Comparison of ENCODE assay signal across 8 cellular contexts in the genomic region with DNA sequence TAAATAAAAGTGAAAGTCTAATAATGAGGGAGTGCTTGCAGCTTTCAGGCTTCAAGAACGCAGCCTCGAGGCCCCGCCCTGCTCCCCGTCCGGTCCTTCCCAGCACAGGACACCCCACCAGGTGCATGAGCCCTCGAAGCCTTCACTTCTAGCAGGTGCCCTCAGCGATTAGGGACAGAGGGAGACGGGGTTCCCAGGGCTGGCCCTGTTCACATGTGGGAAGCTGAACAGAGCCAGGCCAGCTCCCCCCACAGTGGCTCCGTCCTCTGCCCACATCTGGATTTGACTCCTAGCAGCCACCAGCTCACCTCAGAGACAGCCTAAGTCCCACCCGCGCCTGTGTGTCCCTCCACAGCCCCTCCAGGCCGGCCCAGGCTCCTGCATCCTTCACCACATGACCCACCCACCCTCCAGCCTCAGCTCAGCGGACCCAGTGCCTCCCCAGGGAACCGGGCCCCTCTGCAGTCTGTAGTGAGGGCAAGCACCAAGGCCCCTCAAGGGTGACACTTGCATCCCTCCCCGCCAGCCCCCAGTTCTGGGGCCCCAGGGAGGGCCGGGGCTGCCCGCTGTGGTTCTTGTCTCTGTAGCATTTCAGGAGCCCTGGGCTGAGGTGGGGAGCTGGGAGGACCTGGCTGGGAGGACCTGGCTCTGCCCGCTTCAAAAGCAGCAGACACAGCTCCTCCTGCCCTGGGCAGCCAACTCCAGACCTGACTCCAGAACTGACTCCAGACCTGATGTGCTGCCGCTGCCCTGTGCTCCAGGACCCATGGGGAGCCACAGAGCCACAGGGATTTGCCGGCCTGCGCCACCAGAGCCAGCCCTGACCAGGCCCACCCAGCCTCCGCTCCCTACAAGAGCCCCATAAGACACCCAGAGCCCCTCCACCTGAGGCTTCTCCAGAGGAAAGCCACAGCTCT. TPM values are rescaled to one million over a fixed set of nuclear protein-coding genes. Genes with fewer than 3 reads are reported as not detected.
DNase-seq lines count a peak whose midpoint lies in the region; ATAC-seq and TF ChIP-seq lines count a peak whose summit lies in the region.

No MANE protein-coding gene starts in this region.

- no peaks in the 10 kb centered on the region for H3K9me2 ChIP-seq in PC-9 (ENCODE audit: insufficient read depth)

- intact Hi-C loops in CD8-positive, alpha-beta T cell (cut with DNase I, micrococcal nuclease), result loop anchor here (5.0 kb wide), 2 partner anchors 34 to 61 kb away; partner anchors contain the start of gene POLR2E (in 1 of the 2)
- intact Hi-C loops in PC-9 (cut with micrococcal nuclease; ENCODE audit: unreplicated experiment), result loop anchor here (5.0 kb wide), 1 partner anchor 34 kb away; the partner anchor contains the start of gene POLR2E
- intact Hi-C loops in mammary epithelial cell (cut with micrococcal nuclease), result loop anchor here (5.0 kb wide), 1 partner anchor 41 kb away; the partner anchor contains the start of gene SBNO2
- intact Hi-C loops in transverse colon (cut with DNase I; ENCODE audit: low total_unique reads), result no loop called here

- peak overlapping the region; percentile 84 for H3K4me3 Mint-ChIP-seq in CD8-positive, alpha-beta T cell

- ATAC-seq in CD8-positive, alpha-beta T cell, result no peak
- ATAC-seq in HG03520 (IDR thresholded peaks at IDR 0.05; ENCODE audit: unreplicated experiment), result no peak

- POLR2A ChIA-PET in CD8-positive, alpha-beta T cell (lab: Charles Lee), result interaction anchor here (0.6 to 2.4 kb wide), 13 partner anchors 13 to 138 kb away, joined by 3 to 10 read pairs (median 3); partner anchors contain the start of genes ARHGAP45, CIRBP, GPX4 and RNU6-2
- POLR2A ChIA-PET in PC-9 (lab: Charles Lee; ENCODE audit: unreplicated experiment), result interaction anchor here (0.7 kb wide), 1 partner anchor 28 kb away, joined by 3 read pairs; no protein-coding TSS in a partner anchor

- CTCF ChIA-PET in CD8-positive, alpha-beta T cell (lab: Charles Lee), result interaction anchor here (1.2 to 4.0 kb wide), 3 partner anchors 18 to 113 kb away, joined by 4 to 23 read pairs (median 5); no protein-coding TSS in a partner anchor
- CTCF ChIA-PET in PC-9 (lab: Charles Lee), result no interaction called here
- CTCF ChIA-PET in mammary epithelial cell (lab: Charles Lee; ENCODE audit: low non-redundant PET), result interaction anchor here (0.6 kb wide), 1 partner anchor 17 kb away, joined by 28 read pairs; no protein-coding TSS in a partner anchor

- TF ChIP-seq POLR2A in transverse colon (IDR thresholded peaks at IDR 0.05), result no peak

- peaks cover 46% of the 10 kb centered on the region for H3K4me1 ChIP-seq in CD8-positive, alpha-beta T cell (ENCODE audit: insufficient read depth, low read length)
- no peaks in the 10 kb centered on the region for H3K4me1 ChIP-seq in PC-9 (replicated peaks; ENCODE audit: insufficient read depth)
- peaks cover 46% of the 10 kb centered on the region for H3K4me1 ChIP-seq in mammary epithelial cell (ENCODE audit: insufficient read depth, low read length)
- peaks cover 28 to 32% of the 10 kb centered on the region in 2 donors for H3K4me1 ChIP-seq in mucosa of rectum (ENCODE audit: control insufficient read depth in 2 of 2, insufficient read depth in 2 of 2, low read length in 2 of 2)
- H3K4me1 ChIP-seq in transverse colon, result peaks cover 21 to 72% (median 50%) of the 10 kb centered on the region in 4 donors

- H3K79me2 ChIP-seq in PC-9 (ENCODE audit: low read depth) (peaks cover 26% of the 10 kb centered on the region), mammary epithelial cell (ENCODE audit: insufficient read depth, low read length) (peaks cover 91% of the 10 kb centered on the region)

- H3K36me3 Mint-ChIP-seq in CD8-positive, alpha-beta T cell, result peaks cover 15% of the 10 kb centered on the region

- peak overlapping the region; percentile 92 for H3K27ac Mint-ChIP-seq in CD8-positive, alpha-beta T cell

- BruUV-seq in PC-9 (replicated peaks; lab: Mats Ljungman, UMichigan) (no TSS peak), mammary epithelial cell (replicated peaks; lab: Mats Ljungman, UMichigan) (no TSS peak)

- TF ChIP-seq CTCF in CD8-positive, alpha-beta T cell (IDR thresholded peaks at IDR 0.05), result no peak
- no peak for TF ChIP-seq CTCF in PC-9 (conservative IDR thresholded peaks at IDR 0.05)
- TF ChIP-seq CTCF in mammary epithelial cell (conservative IDR thresholded peaks at IDR 0.05 in 1 of 2, IDR thresholded peaks at IDR 0.05 in 1 of 2; ENCODE audit: extremely low read depth in 1 of 2, insufficient read depth in 1 of 2, low read depth in 1 of 2, low read length in 2 of 2), result no peak
- no peak for TF ChIP-seq CTCF in transverse colon (IDR thresholded peaks at IDR 0.05)

- H3K4me2 ChIP-seq in PC-9 (peak overlapping the region; percentile 68), mammary epithelial cell (ENCODE audit: insufficient read depth, low read depth, low read length) (peak overlapping the region; percentile 99)

- 72% methylated on average over 12 of the region's 22 CpGs for WGBS in mammary epithelial cell (ENCODE audit: low coverage, missing lambda C conversion rate)
- WGBS in transverse colon (ENCODE audit: low coverage in 1 of 2), 2 donors, result 61% methylated on average over 18 of the region's 22 CpGs; no CpG with 5 or more reads in 1 of the 2 donors

- peak in 6 of 7 experiments; percentile 28 to 67 (median 48) for DNase-seq in CD8-positive, alpha-beta T cell
- no peak for DNase-seq in PC-9
- DNase-seq in mammary epithelial cell, result no peak
- DNase-seq in transverse colon, result peak; percentile 70
- no peak for DNase-seq in inferior parietal cortex (ENCODE audit: extremely low spot score)
- no peak for DNase-seq in DMS 273 treated with DMSO at 0.1 percent for 48 hours (lab: John Stamatoyannopoulos, UW)

- peaks cover 33% of the 10 kb centered on the region; the same call in 1 of the 2 replicates for H3F3A ChIP-seq in PC-9 (ENCODE audit: insufficient read depth, low read depth)

- no peaks in the 10 kb centered on the region for H3K9me3 ChIP-seq in CD8-positive, alpha-beta T cell (ENCODE audit: low read length)
- H3K9me3 ChIP-seq in PC-9 (ENCODE audit: insufficient read depth, low read depth) (no peaks in the 10 kb centered on the region), mammary epithelial cell (replicated peaks; ENCODE audit: insufficient read depth, low read length) (no peaks in the 10 kb centered on the region), mucosa of rectum (ENCODE audit: control insufficient read depth in 2 of 2, low read length in 2 of 2) (no peaks in the 10 kb centered on the region), transverse colon (no peaks in the 10 kb centered on the region)

- H3K4me3 ChIP-seq in CD8-positive, alpha-beta T cell (ENCODE audit: low read depth, low read length), result peak overlapping the region; percentile 96
- peak overlapping the region; percentile 56; the same call in 1 of the 2 replicates for H3K4me3 ChIP-seq in PC-9
- peak overlapping the region; percentile 58 to 74 (median 58) for H3K4me3 ChIP-seq in mammary epithelial cell (replicated peaks in 1 of 3; ENCODE audit: insufficient read depth in 1 of 3, low read depth in 2 of 3, low read length in 3 of 3)
- peak overlapping the region; percentile 69 to 71 for H3K4me3 ChIP-seq in mucosa of rectum (ENCODE audit: low read length in 2 of 2)
- peak overlapping the region; percentile 62 to 81 (median 72) for H3K4me3 ChIP-seq in transverse colon

- H3K27me3 Mint-ChIP-seq in CD8-positive, alpha-beta T cell (ENCODE audit: low read depth), result no peaks in the 10 kb centered on the region

- in situ Hi-C loops in mammary epithelial cell (cut with MboI; ENCODE audit: low sequenced_read_pairs in 2 of 2), result no loop called here
- in situ Hi-C loops in transverse colon (cut with MboI; ENCODE audit: low pct_ligation_motif_present in 1 of 4, low pct_unique_long_range_greater_than_20kb in 1 of 4, low sequenced_read_pairs in 3 of 4), result no loop called here

- peaks cover 26% of the 10 kb centered on the region for H3K4me1 Mint-ChIP-seq in CD8-positive, alpha-beta T cell (ENCODE audit: low read depth)

- no peaks in the 10 kb centered on the region for H3K9me3 Mint-ChIP-seq in CD8-positive, alpha-beta T cell

- H3K36me3 ChIP-seq in CD8-positive, alpha-beta T cell (ENCODE audit: insufficient read depth, low read length), result peaks cover 13% of the 10 kb centered on the region
- H3K36me3 ChIP-seq in PC-9 (ENCODE audit: low read depth) (no peaks in the 10 kb centered on the region), mammary epithelial cell (ENCODE audit: insufficient read depth, low read length) (peaks cover 6% of the 10 kb centered on the region), mucosa of rectum (ENCODE audit: control insufficient read depth in 2 of 2, insufficient read depth in 2 of 2, low read length in 2 of 2) (peaks cover 8 to 15% of the 10 kb centered on the region in 2 donors), transverse colon (peaks cover 0 to 11% (median 2%) of the 10 kb centered on the region in 4 donors)

- peak overlapping the region; percentile 89 for H3K27ac ChIP-seq in CD8-positive, alpha-beta T cell (ENCODE audit: low read depth, low read length)
- H3K27ac ChIP-seq in PC-9 (no peak overlapping the region), mammary epithelial cell (ENCODE audit: insufficient read depth, low read depth, low read length) (peak overlapping the region; percentile 70), mucosa of rectum (ENCODE audit: low read depth in 2 of 2, low read length in 2 of 2) (peak overlapping the region; percentile 86 to 96), transverse colon (peak overlapping the region; percentile 93 to 98 (median 95))

- H4K20me1 ChIP-seq in PC-9 (ENCODE audit: insufficient read depth), result peaks cover 37% of the 10 kb centered on the region
- H4K20me1 ChIP-seq in mammary epithelial cell (ENCODE audit: insufficient read depth, low read length), result no peaks in the 10 kb centered on the region

- H2AFZ ChIP-seq in PC-9, result peak overlapping the region; percentile 75
- peak overlapping the region; percentile 5 for H2AFZ ChIP-seq in mammary epithelial cell (ENCODE audit: low read depth, low read length)

- H3K9ac ChIP-seq in mammary epithelial cell (ENCODE audit: insufficient read depth, low read length), result peak overlapping the region; percentile 35
- peak overlapping the region; percentile 75 to 83 for H3K9ac ChIP-seq in mucosa of rectum (ENCODE audit: low read depth in 1 of 2, low read length in 2 of 2)

- no peaks in the 10 kb centered on the region for H3K27me3 ChIP-seq in CD8-positive, alpha-beta T cell (ENCODE audit: insufficient read depth, low read length)
- H3K27me3 ChIP-seq in PC-9 (ENCODE audit: insufficient read depth, low read depth) (no peaks in the 10 kb centered on the region), mammary epithelial cell (ENCODE audit: insufficient read depth, low read length) (no peaks in the 10 kb centered on the region), mucosa of rectum (ENCODE audit: control insufficient read depth in 2 of 2, insufficient read depth in 2 of 2, low read length in 2 of 2) (no peaks in the 10 kb centered on the region), transverse colon (no peaks in the 10 kb centered on the region)

- dilution Hi-C loops in mammary epithelial cell (cut with HindIII; ENCODE audit: low sequenced_read_pairs), result no loop called here

- no peak for TF ChIP-seq EP300 in transverse colon (IDR thresholded peaks at IDR 0.05; ENCODE audit: low read depth)

RNA-seq across cellular contexts. Expression of gene GPX4, which starts 27.3 kb away (rescaled TPM):
- total RNA-seq in CD8-positive, alpha-beta T cell, result 100 to 1,000 TPM; 172 to 174 TPM
- total RNA-seq in PC-9 (2021) (465 and 489 TPM in 2 replicates), mammary epithelial cell (100 to 1,000 TPM; 154 to 216 TPM), transverse colon (100 to 1,000 TPM; 115 to 426 (median 261) TPM)
- 357 TPM for polyA plus RNA-seq in mammary epithelial cell
- polyA minus RNA-seq in mammary epithelial cell, result 97.5 TPM

RNA-seq across cellular contexts. Expression of gene POLR2E, which starts 35.9 kb away (rescaled TPM):
- total RNA-seq in CD8-positive, alpha-beta T cell, result 10 to 100 TPM; 75.3 to 76.2 TPM
- total RNA-seq in PC-9 (2021), result 180 and 237 TPM in 2 replicates
- 100 to 1,000 TPM in 1 of 2 donors, 10 to 100 TPM in 1; 63.7 to 233 TPM for total RNA-seq in mammary epithelial cell
- polyA plus RNA-seq in mammary epithelial cell, result 258 TPM
- polyA minus RNA-seq in mammary epithelial cell, result 118 TPM
- total RNA-seq in transverse colon, result 100 to 1,000 TPM in 2 of 4 donors, 10 to 100 TPM in 2; 74.8 to 167 (median 103) TPM

RNA-seq across cellular contexts. Expression of gene SBNO2, which starts 43.0 kb away (rescaled TPM):
- 100 to 1,000 TPM; 123 to 134 TPM for total RNA-seq in CD8-positive, alpha-beta T cell
- 75.6 and 82.4 TPM in 2 replicates for total RNA-seq in PC-9 (2021)
- 100 to 1,000 TPM in 1 of 2 donors, 10 to 100 TPM in 1; 37.0 to 108 TPM for total RNA-seq in mammary epithelial cell
- 22.5 TPM for polyA plus RNA-seq in mammary epithelial cell
- 34.4 TPM for polyA minus RNA-seq in mammary epithelial cell
- total RNA-seq in transverse colon, result 100 to 1,000 TPM in 1 of 4 donors, 10 to 100 TPM in 3; 34.5 to 142 (median 48.3) TPM

Comparison
In these comparisons a context has a peak if more than half of its experiments do, and no peak if none do; other contexts are left out.
1. DNase-seq: peak in CD8-positive, alpha-beta T cell (6 of 7) and transverse colon (single experiment); none in PC-9 (0 of 2), mammary epithelial cell (single experiment), inferior parietal cortex (single experiment) and DMS 273 treated with DMSO at 0.1 percent for 48 hours (single experiment).
2. Peak in every context shown above with its lines, with median percentiles within 50 percentile points of each other: H3K4me3 ChIP-seq.